Comparison of ENCODE assay signal across 1 cellular context in the genomic region with DNA sequence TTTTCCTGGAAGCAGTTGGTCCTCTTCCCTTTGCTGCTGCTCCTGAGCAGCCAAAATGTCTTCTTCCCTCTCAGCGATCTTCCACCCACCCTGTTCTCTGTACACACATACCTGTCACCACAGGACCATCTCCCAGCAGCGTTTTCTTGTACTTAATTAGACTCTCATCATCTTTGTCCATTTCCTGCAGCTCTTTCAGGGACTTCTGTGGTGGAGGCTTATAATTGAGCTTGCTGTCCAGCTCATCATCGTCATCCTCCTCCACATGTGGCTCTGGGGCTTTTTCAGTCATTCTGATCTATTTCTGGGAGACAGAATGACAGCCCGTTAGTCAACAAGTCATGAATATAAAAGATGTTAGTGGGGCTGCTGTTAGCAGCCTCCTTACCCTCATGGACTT.
TF ChIP-seq lines count a peak whose summit lies in the region.

No MANE protein-coding gene starts in this region.

TF ChIP-seq in GM12878, 131 proteins besides CTCF, POLR2A, EP300 and RAD21 (continues in another document):
- TF ChIP-seq, protein P1, sequence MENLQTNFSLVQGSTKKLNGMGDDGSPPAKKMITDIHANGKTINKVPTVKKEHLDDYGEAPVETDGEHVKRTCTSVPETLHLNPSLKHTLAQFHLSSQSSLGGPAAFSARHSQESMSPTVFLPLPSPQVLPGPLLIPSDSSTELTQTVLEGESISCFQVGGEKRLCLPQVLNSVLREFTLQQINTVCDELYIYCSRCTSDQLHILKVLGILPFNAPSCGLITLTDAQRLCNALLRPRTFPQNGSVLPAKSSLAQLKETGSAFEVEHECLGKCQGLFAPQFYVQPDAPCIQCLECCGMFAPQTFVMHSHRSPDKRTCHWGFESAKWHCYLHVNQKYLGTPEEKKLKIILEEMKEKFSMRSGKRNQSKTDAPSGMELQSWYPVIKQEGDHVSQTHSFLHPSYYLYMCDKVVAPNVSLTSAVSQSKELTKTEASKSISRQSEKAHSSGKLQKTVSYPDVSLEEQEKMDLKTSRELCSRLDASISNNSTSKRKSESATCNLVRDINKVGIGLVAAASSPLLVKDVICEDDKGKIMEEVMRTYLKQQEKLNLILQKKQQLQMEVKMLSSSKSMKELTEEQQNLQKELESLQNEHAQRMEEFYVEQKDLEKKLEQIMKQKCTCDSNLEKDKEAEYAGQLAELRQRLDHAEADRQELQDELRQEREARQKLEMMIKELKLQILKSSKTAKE (IDR thresholded peaks at IDR 0.05; ENCODE audit: low read depth, poor library complexity, severe bottlenecking), result no peak
- TF ChIP-seq, protein P2, sequence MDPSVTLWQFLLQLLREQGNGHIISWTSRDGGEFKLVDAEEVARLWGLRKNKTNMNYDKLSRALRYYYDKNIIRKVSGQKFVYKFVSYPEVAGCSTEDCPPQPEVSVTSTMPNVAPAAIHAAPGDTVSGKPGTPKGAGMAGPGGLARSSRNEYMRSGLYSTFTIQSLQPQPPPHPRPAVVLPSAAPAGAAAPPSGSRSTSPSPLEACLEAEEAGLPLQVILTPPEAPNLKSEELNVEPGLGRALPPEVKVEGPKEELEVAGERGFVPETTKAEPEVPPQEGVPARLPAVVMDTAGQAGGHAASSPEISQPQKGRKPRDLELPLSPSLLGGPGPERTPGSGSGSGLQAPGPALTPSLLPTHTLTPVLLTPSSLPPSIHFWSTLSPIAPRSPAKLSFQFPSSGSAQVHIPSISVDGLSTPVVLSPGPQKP (IDR thresholded peaks at IDR 0.05; ENCODE audit: low read depth, low read length), result no peak
- TF ChIP-seq STAT1 (conservative IDR thresholded peaks at IDR 0.05), result no peak
- TF ChIP-seq ZNF592 (IDR thresholded peaks at IDR 0.05), result no peak
- TF ChIP-seq HDAC2 (IDR thresholded peaks at IDR 0.05), result no peak
- peak; percentile 94 for TF ChIP-seq BCL11A (IDR thresholded peaks at IDR 0.05; ENCODE audit: low read depth, low read length)
- TF ChIP-seq, protein P3, sequence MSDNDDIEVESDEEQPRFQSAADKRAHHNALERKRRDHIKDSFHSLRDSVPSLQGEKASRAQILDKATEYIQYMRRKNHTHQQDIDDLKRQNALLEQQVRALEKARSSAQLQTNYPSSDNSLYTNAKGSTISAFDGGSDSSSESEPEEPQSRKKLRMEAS (IDR thresholded peaks at IDR 0.05; ENCODE audit: low read depth, low read length), result no peak
- peak; percentile 84 for TF ChIP-seq RUNX3 (IDR thresholded peaks at IDR 0.05; ENCODE audit: low read length)
- TF ChIP-seq MEF2A (IDR thresholded peaks at IDR 0.05; ENCODE audit: insufficient read depth, low read depth, low read length), result peak; percentile 92
- TF ChIP-seq BRCA1 (IDR thresholded peaks at IDR 0.05; ENCODE audit: low read depth, low read length), result no peak
- TF ChIP-seq ZNF217 (IDR thresholded peaks at IDR 0.05), result no peak
- peak; percentile 81 for TF ChIP-seq CREM (IDR thresholded peaks at IDR 0.05; ENCODE audit: low read depth)
- TF ChIP-seq, protein P4, sequence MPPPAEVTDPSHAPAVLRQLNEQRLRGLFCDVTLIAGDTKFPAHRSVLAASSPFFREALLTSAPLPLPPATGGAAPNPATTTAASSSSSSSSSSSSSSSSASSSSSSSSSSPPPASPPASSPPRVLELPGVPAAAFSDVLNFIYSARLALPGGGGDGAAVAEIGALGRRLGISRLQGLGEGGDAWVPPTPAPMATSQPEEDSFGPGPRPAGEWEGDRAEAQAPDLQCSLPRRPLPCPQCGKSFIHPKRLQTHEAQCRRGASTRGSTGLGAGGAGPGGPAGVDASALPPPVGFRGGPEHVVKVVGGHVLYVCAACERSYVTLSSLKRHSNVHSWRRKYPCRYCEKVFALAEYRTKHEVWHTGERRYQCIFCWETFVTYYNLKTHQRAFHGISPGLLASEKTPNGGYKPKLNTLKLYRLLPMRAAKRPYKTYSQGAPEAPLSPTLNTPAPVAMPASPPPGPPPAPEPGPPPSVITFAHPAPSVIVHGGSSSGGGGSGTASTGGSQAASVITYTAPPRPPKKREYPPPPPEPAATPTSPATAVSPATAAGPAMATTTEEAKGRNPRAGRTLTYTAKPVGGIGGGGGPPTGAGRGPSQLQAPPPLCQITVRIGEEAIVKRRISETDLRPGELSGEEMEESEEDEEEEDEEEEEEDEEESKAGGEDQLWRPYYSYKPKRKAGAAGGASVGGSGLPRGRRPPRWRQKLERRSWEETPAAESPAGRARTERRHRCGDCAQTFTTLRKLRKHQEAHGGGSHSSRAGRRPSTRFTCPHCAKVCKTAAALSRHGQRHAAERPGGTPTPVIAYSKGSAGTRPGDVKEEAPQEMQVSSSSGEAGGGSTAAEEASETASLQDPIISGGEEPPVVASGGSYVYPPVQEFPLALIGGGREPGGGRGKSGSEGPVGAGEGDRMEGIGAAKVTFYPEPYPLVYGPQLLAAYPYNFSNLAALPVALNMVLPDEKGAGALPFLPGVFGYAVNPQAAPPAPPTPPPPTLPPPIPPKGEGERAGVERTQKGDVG (CRISPR knock-in tag; IDR thresholded peaks at IDR 0.05), result no peak
- TF ChIP-seq ESRRA (IDR thresholded peaks at IDR 0.05; ENCODE audit: low read length), result no peak
- TF ChIP-seq BCLAF1 (IDR thresholded peaks at IDR 0.05), result no peak
- no peak for TF ChIP-seq NFYA (IDR thresholded peaks at IDR 0.05; ENCODE audit: borderline replicate concordance, low read depth, low read length)
- TF ChIP-seq IRF4 (IDR thresholded peaks at IDR 0.05; ENCODE audit: low read depth, low read length), result no peak
- no peak for TF ChIP-seq SP1 (IDR thresholded peaks at IDR 0.05; ENCODE audit: low read depth, low read length)
- no peak for TF ChIP-seq IRF3 (IDR thresholded peaks at IDR 0.05)
- TF ChIP-seq SIN3A (IDR thresholded peaks at IDR 0.05; ENCODE audit: low read depth, low read length), result no peak
- no peak for TF ChIP-seq TAF1 (IDR thresholded peaks at IDR 0.05; ENCODE audit: borderline replicate concordance, low read depth, low read length)
- TF ChIP-seq ZBTB33 (IDR thresholded peaks at IDR 0.05), result no peak
- no peak for TF ChIP-seq NR2C1 (IDR thresholded peaks at IDR 0.05)
- TF ChIP-seq TCF7 (IDR thresholded peaks at IDR 0.05; ENCODE audit: borderline replicate concordance), result no peak
- TF ChIP-seq BACH1 (IDR thresholded peaks at IDR 0.05; ENCODE audit: borderline replicate concordance), result no peak; the same call in 1 of the 2 replicates
- no peak for TF ChIP-seq NR2F1 (conservative IDR thresholded peaks at IDR 0.05)
- no peak for TF ChIP-seq KDM1A (IDR thresholded peaks at IDR 0.05; ENCODE audit: borderline replicate concordance)
- no peak for TF ChIP-seq MYC (IDR thresholded peaks at IDR 0.05; ENCODE audit: insufficient read depth, insufficient read length, insufficient replicate concordance, low read length, severe bottlenecking)
- TF ChIP-seq SUZ12 (IDR thresholded peaks at IDR 0.05; ENCODE audit: unreplicated experiment), result no peak
- no peak for TF ChIP-seq PML (IDR thresholded peaks at IDR 0.05; ENCODE audit: low read length)
- TF ChIP-seq NKRF (conservative IDR thresholded peaks at IDR 0.05), result no peak
- TF ChIP-seq IKZF2 (IDR thresholded peaks at IDR 0.05), result peak; percentile 77 to 81; a peak in 3 of 4 replicates
- no peak for TF ChIP-seq NRF1 (conservative IDR thresholded peaks at IDR 0.05; ENCODE audit: low read depth, low read length)
- TF ChIP-seq SUPT20H (IDR thresholded peaks at IDR 0.05; ENCODE audit: borderline replicate concordance, control insufficient read depth, low read depth, low read length), result no peak
- no peak for TF ChIP-seq ZNF622 (IDR thresholded peaks at IDR 0.05)
- TF ChIP-seq SIX5 (IDR thresholded peaks at IDR 0.05; ENCODE audit: low read depth, low read length, severe bottlenecking), result no peak
- TF ChIP-seq ZBED1 (IDR thresholded peaks at IDR 0.05; ENCODE audit: borderline replicate concordance), result no peak
- 0 out of 2 replicates have a peak, but pooled peaks have one; percentile 50 for TF ChIP-seq JUNB (IDR thresholded peaks at IDR 0.05)
- TF ChIP-seq BHLHE40 (IDR thresholded peaks at IDR 0.05; ENCODE audit: borderline replicate concordance in 1 of 2, low read depth in 2 of 2, low read length in 1 of 2), result no peak
- TF ChIP-seq MTA2 (IDR thresholded peaks at IDR 0.05; ENCODE audit: low read depth), result peak; percentile 96
